8 cellular contexts compared by ENCODE assay signal in genomic region chr13:109784590-109785140, GRCh38. TPM values are rescaled to one million over a fixed set of nuclear protein-coding genes. Genes with fewer than 3 reads are reported as not detected.
A peak's percentile ranks its signal among the peaks of the same experiment; 100 is the strongest.
DNase-seq lines count a peak whose midpoint lies in the region; ATAC-seq, FAIRE-seq and TF ChIP-seq lines count a peak whose summit lies in the region.

No MANE protein-coding gene starts in this region.

- H3K4me1 ChIP-seq in kidney (ENCODE audit: control insufficient read depth in 1 of 2, insufficient read depth in 1 of 2, low read depth in 1 of 2, low read length in 2 of 2): peaks cover 5 to 17% of the 10 kb centered on the region in 2 donors

- H3K9ac ChIP-seq in kidney (ENCODE audit: low read length in 2 of 2): peak overlapping the region in 1 of 2 donors; percentile 61

- no peaks in the 10 kb centered on the region for H3K36me3 ChIP-seq in kidney (ENCODE audit: control insufficient read depth in 1 of 2, insufficient read depth in 2 of 2, low read length in 2 of 2)

- H3K9me3 ChIP-seq in kidney (ENCODE audit: control insufficient read depth in 1 of 2, low read length in 2 of 2): no peaks in the 10 kb centered on the region

- peak; percentile 83 for TF ChIP-seq CTCF in kidney (IDR thresholded peaks at IDR 0.05; ENCODE audit: borderline replicate concordance, extremely low read depth, insufficient read depth)

- DNase-seq in DMS79 treated with DMSO at 0.1 percent for 48 hours (lab: John Stamatoyannopoulos, UW) (peak; percentile 87), NCI-H1105 treated with DMSO at 0.1 percent for 48 hours (lab: John Stamatoyannopoulos, UW) (peak; percentile 76), kidney (peak; percentile 93), GDM1 (lab: John Stamatoyannopoulos, UW) (no peak)
- DNase-seq in stimulated activated CD4-positive, alpha-beta T cell treated with anti-CD3 and anti-CD28 coated beads, Interleukin-12 subunit alpha, Interleukin-12 subunit beta, amount 100 ng/mL, for 4 hours: peak; percentile 70

- H3K27ac ChIP-seq in cingulate gyrus (ENCODE audit: low read depth, low read length) (peak overlapping the region; percentile 84), kidney (ENCODE audit: low read depth in 2 of 2, low read length in 2 of 2) (peak overlapping the region; percentile 65 to 80)

- peak; percentile 17 to 18 for ATAC-seq in activated CD4-positive, CD25-positive, alpha-beta regulatory T cell treated with anti-CD3 and anti-CD28 coated beads, Interleukin-2, amount 50 U/mL, for 24 hours
- no peak for ATAC-seq in GM18498 (IDR thresholded peaks at IDR 0.05; ENCODE audit: unreplicated experiment)

- FAIRE-seq in kidney (lab: Jason Lieb, UNC): no peak

- intact Hi-C loops in kidney (cut with DNase I): loop anchor here (5.0 kb wide), 1 partner anchor 817 kb away; no protein-coding TSS in a partner anchor

- H3K4me3 ChIP-seq in kidney (ENCODE audit: low read length in 2 of 2): peak overlapping the region; percentile 54 to 72

RNA-seq across cellular contexts. Expression of gene IRS2, which starts 1.7 kb away (rescaled TPM):
- 12.9 TPM for total RNA-seq in kidney
- polyA plus RNA-seq in kidney (ENCODE audit: insufficient read depth, low read depth, low replicate concordance): 2.1 TPM
